In genomic region chr13:78607409-78608253, GRCh38 we compare ENCODE assay signal across 18 cellular contexts. TPM values are rescaled to one million over a fixed set of nuclear protein-coding genes. Genes with fewer than 3 reads are reported as not detected.
A peak's percentile ranks its signal among the peaks of the same experiment; 100 is the strongest.
DNase-seq lines count a peak whose midpoint lies in the region; ATAC-seq and TF ChIP-seq lines count a peak whose summit lies in the region.
"Had no signal": no experiment of that assay in that cellular context is flagged by ENCODE, and none has a peak within 500 bp of the region (broad histone marks: within the 10 kb centered on the region; RNA-seq: fewer than 3 reads in every experiment).

No MANE protein-coding gene starts in this region.

- peak overlapping the region; percentile 77 for H3K27ac Mint-ChIP-seq in activated naive CD4-positive, alpha-beta T cell treated with anti-CD3 and anti-CD28 coated beads, Interleukin-2, amount 10 ng/mL, durations not matched to agents 7 days and 5 days
- H3K27ac Mint-ChIP-seq in activated naive CD4-positive, alpha-beta T cell treated with anti-CD3 and anti-CD28 coated beads for 36 hours = no peak overlapping the region
- no peak overlapping the region for H3K27ac Mint-ChIP-seq in WTC11
- H3K27ac Mint-ChIP-seq in stimulated activated effector memory CD8-positive, alpha-beta T cell treated with anti-CD3 and anti-CD28 coated beads, Interleukin-12 subunit alpha, Interleukin-12 subunit beta, amount 100 ng/mL, for 72 hours = no peak overlapping the region

- no peaks in the 10 kb centered on the region for H3K36me3 ChIP-seq in iPS-20b (ENCODE audit: insufficient read depth, low read depth, low read length)
- H3K36me3 ChIP-seq: HAP-1 had no signal

- H3K27me3 Mint-ChIP-seq in activated naive CD4-positive, alpha-beta T cell treated with anti-CD3 and anti-CD28 coated beads, Interleukin-2, amount 10 ng/mL, durations not matched to agents 7 days and 5 days = peaks cover 92% of the 10 kb centered on the region
- H3K27me3 Mint-ChIP-seq in activated naive CD4-positive, alpha-beta T cell treated with anti-CD3 and anti-CD28 coated beads for 36 hours (ENCODE audit: low read depth) = peaks cover 74% of the 10 kb centered on the region
- peaks cover 100% of the 10 kb centered on the region for H3K27me3 Mint-ChIP-seq in WTC11 (ENCODE audit: low read depth)

- peak overlapping the region; percentile 65; the same call in 1 of the 2 replicates for H3K4me3 ChIP-seq in iPS-20b (ENCODE audit: low read length)
- H3K4me3 ChIP-seq: HAP-1 had no signal

- no peak overlapping the region for H3K27ac ChIP-seq in iPS-20b (ENCODE audit: low read length)
- H3K27ac ChIP-seq: parathyroid adenoma had no signal

- H3K27me3 ChIP-seq in iPS-20b (ENCODE audit: insufficient read depth, low read length) = peaks cover 100% of the 10 kb centered on the region

- H3K9ac ChIP-seq in iPS-20b (ENCODE audit: low read depth, low read length) = no peak overlapping the region
- H3K9ac ChIP-seq: parathyroid adenoma had no signal

- H3K9me3 ChIP-seq in iPS-20b (ENCODE audit: insufficient read depth, low read depth, low read length) = no peaks in the 10 kb centered on the region; the same call in 1 of the 2 replicates
- H3K9me3 ChIP-seq: HAP-1 had no signal

- no peak for TF ChIP-seq CTCF in WTC11 (IDR thresholded peaks at IDR 0.05)

- peak overlapping the region; percentile 39 for H3K4me3 Mint-ChIP-seq in activated naive CD4-positive, alpha-beta T cell treated with anti-CD3 and anti-CD28 coated beads, Interleukin-2, amount 10 ng/mL, durations not matched to agents 7 days and 5 days
- H3K4me3 Mint-ChIP-seq in activated naive CD4-positive, alpha-beta T cell treated with anti-CD3 and anti-CD28 coated beads for 36 hours = no peak overlapping the region
- peak overlapping the region; percentile 73 for H3K4me3 Mint-ChIP-seq in WTC11
- peak overlapping the region; percentile 68 for H3K4me3 Mint-ChIP-seq in stimulated activated effector memory CD8-positive, alpha-beta T cell treated with anti-CD3 and anti-CD28 coated beads, Interleukin-12 subunit alpha, Interleukin-12 subunit beta, amount 100 ng/mL, for 72 hours

- CTCF ChIA-PET in activated naive CD4-positive, alpha-beta T cell treated with anti-CD3 and anti-CD28 coated beads, Interleukin-2, amount 10 ng/mL, durations not matched to agents 7 days and 5 days (lab: Charles Lee) = interaction anchor here (0.8 kb wide), 1 partner anchor 21 kb away, joined by 3 read pairs; no protein-coding TSS in a partner anchor
- CTCF ChIA-PET in activated naive CD4-positive, alpha-beta T cell treated with anti-CD3 and anti-CD28 coated beads for 36 hours (lab: Charles Lee) = no interaction called here
- CTCF ChIA-PET in WTC11 (lab: Charles Lee) = interaction anchor here (0.6 to 3.2 kb wide), 5 partner anchors 21 to 470 kb away, joined by 3 to 22 read pairs (median 4); no protein-coding TSS in a partner anchor

- intact Hi-C loops in activated naive CD4-positive, alpha-beta T cell treated with anti-CD3 and anti-CD28 coated beads for 36 hours (cut with micrococcal nuclease) = loop anchor here (1.0 to 10.0 kb wide), 3 partner anchors 12 to 1737 kb away; partner anchors contain the start of genes FBXL3 and SPRY2

- ATAC-seq in WTC11 (peak; percentile 39), GM18498 (IDR thresholded peaks at IDR 0.05; ENCODE audit: unreplicated experiment) (no peak)
- ATAC-seq in stimulated activated effector memory CD8-positive, alpha-beta T cell treated with anti-CD3 and anti-CD28 coated beads, Interleukin-12 subunit alpha, Interleukin-12 subunit beta, amount 100 ng/mL, for 72 hours = no peak
- ATAC-seq: PC-3 had no signal

- POLR2A ChIA-PET in WTC11 (lab: Charles Lee) = no interaction called here

- DNase-seq in activated naive CD4-positive, alpha-beta T cell treated with anti-CD3 and anti-CD28 coated beads, Interleukin-2, amount 10 ng/mL, durations not matched to agents 7 days and 5 days = no peak
- no peak for DNase-seq in activated naive CD4-positive, alpha-beta T cell treated with anti-CD3 and anti-CD28 coated beads for 36 hours
- peak; percentile 50 for DNase-seq in WTC11 (ENCODE audit: low spot score)
- DNase-seq in stimulated activated effector memory CD8-positive, alpha-beta T cell treated with anti-CD3 and anti-CD28 coated beads, Interleukin-12 subunit alpha, Interleukin-12 subunit beta, amount 100 ng/mL, for 72 hours (ENCODE audit: low spot score in 2 of 2) = no peak
- DNase-seq in NCI-H1930 (lab: John Stamatoyannopoulos, UW) = no peak
- DNase-seq in putamen (ENCODE audit: low spot score) = no peak
- DNase-seq: activated CD4-positive, alpha-beta T cell treated with anti-CD3 and anti-CD28 coated beads for 4 hours; activated effector memory CD4-positive, alpha-beta T cell treated with anti-CD3 and anti-CD28 coated beads, Interleukin-2, amount 50 U/mL, for 16 hours; NCI-H1105 treated with DMSO at 0.1 percent for 48 hours; PC-3; stimulated activated CD8-positive, alpha-beta memory T cell treated with anti-CD3 and anti-CD28 coated beads, Interleukin-4, amount 100 ng/mL, for 48 hours; SW 1271 had no signal

- H3K4me1 Mint-ChIP-seq in activated naive CD4-positive, alpha-beta T cell treated with anti-CD3 and anti-CD28 coated beads, Interleukin-2, amount 10 ng/mL, durations not matched to agents 7 days and 5 days = peaks cover 38% of the 10 kb centered on the region
- peaks cover 30% of the 10 kb centered on the region for H3K4me1 Mint-ChIP-seq in activated naive CD4-positive, alpha-beta T cell treated with anti-CD3 and anti-CD28 coated beads for 36 hours (ENCODE audit: low read depth)
- peaks cover 55% of the 10 kb centered on the region for H3K4me1 Mint-ChIP-seq in WTC11
- peaks cover 43% of the 10 kb centered on the region for H3K4me1 Mint-ChIP-seq in stimulated activated effector memory CD8-positive, alpha-beta T cell treated with anti-CD3 and anti-CD28 coated beads, Interleukin-12 subunit alpha, Interleukin-12 subunit beta, amount 100 ng/mL, for 72 hours

- H3K36me3 Mint-ChIP-seq in activated naive CD4-positive, alpha-beta T cell treated with anti-CD3 and anti-CD28 coated beads, Interleukin-2, amount 10 ng/mL, durations not matched to agents 7 days and 5 days = peaks cover 1% of the 10 kb centered on the region
- no peaks in the 10 kb centered on the region for H3K36me3 Mint-ChIP-seq in activated naive CD4-positive, alpha-beta T cell treated with anti-CD3 and anti-CD28 coated beads for 36 hours (ENCODE audit: low read depth)
- no peaks in the 10 kb centered on the region for H3K36me3 Mint-ChIP-seq in WTC11
- no peaks in the 10 kb centered on the region for H3K36me3 Mint-ChIP-seq in stimulated activated effector memory CD8-positive, alpha-beta T cell treated with anti-CD3 and anti-CD28 coated beads, Interleukin-12 subunit alpha, Interleukin-12 subunit beta, amount 100 ng/mL, for 72 hours

- no peaks in the 10 kb centered on the region for H3K9me3 Mint-ChIP-seq in activated naive CD4-positive, alpha-beta T cell treated with anti-CD3 and anti-CD28 coated beads, Interleukin-2, amount 10 ng/mL, durations not matched to agents 7 days and 5 days
- no peaks in the 10 kb centered on the region for H3K9me3 Mint-ChIP-seq in activated naive CD4-positive, alpha-beta T cell treated with anti-CD3 and anti-CD28 coated beads for 36 hours
- H3K9me3 Mint-ChIP-seq in WTC11 = no peaks in the 10 kb centered on the region
- H3K9me3 Mint-ChIP-seq in stimulated activated effector memory CD8-positive, alpha-beta T cell treated with anti-CD3 and anti-CD28 coated beads, Interleukin-12 subunit alpha, Interleukin-12 subunit beta, amount 100 ng/mL, for 72 hours = no peaks in the 10 kb centered on the region

- H3K4me1 ChIP-seq in iPS-20b (ENCODE audit: insufficient read depth, low read length) = peaks cover 10% of the 10 kb centered on the region; the same call in 1 of the 2 replicates

TF ChIP-seq in WTC11, 78 proteins besides CTCF, POLR2A, EP300 and RAD21 (continues in another document):
- TF ChIP-seq ZBTB21 (CRISPR knock-in tag; IDR thresholded peaks at IDR 0.05; ENCODE audit: borderline replicate concordance) = 0 out of 2 replicates have a peak, but pooled peaks have one; percentile 15
- TF ChIP-seq HMGXB4 (CRISPR knock-in tag; IDR thresholded peaks at IDR 0.05) = no peak
- no peak for TF ChIP-seq ZNF425 (CRISPR knock-in tag; conservative IDR thresholded peaks at IDR 0.05)
- 0 out of 2 replicates have a peak, but pooled peaks have one; percentile 21 for TF ChIP-seq MAX (CRISPR knock-in tag; IDR thresholded peaks at IDR 0.05)

RNA-seq across cellular contexts. Expression of gene POU4F1, which starts 4.3 kb away (rescaled TPM):
- total RNA-seq in activated naive CD4-positive, alpha-beta T cell treated with anti-CD3 and anti-CD28 coated beads for 36 hours = under 1 TPM in 1 of 2 experiments, not detected in 1; 0.07 TPM
- 0.11 to 0.26 TPM (median 0.14 TPM) in 3 replicates for total RNA-seq in WTC11 (2021)
- total RNA-seq: bronchial epithelial cell, HT-29, PC-3 had no signal

RNA-seq across cellular contexts. Expression of gene OBI1, which starts 51.3 kb away (rescaled TPM):
- total RNA-seq in activated naive CD4-positive, alpha-beta T cell treated with anti-CD3 and anti-CD28 coated beads for 36 hours = 10 to 100 TPM; 16.0 to 17.7 TPM
- total RNA-seq in WTC11 (2021) = 13.4 to 16.9 TPM (median 16.7 TPM) in 3 replicates
